Comparison of ENCODE assay signal across 23 cellular contexts in genomic region chr11:98090861-98091575, GRCh38.
"Had no signal": no experiment of that assay in that cellular context is flagged by ENCODE, and none has a peak within 500 bp of the region (broad histone marks: within the 10 kb centered on the region; RNA-seq: fewer than 3 reads in every experiment).

No MANE protein-coding gene starts in this region.

- H3K4me1 ChIP-seq: ascending aorta, psoas muscle, right lobe of liver, stomach, vagina had no signal

- ATAC-seq: activated T-cell treated with anti-CD3 and anti-CD28 coated beads, Interleukin-2, amount 50 U/mL, for 72 hours; left lobe of liver; psoas muscle; right lobe of liver; stimulated activated effector memory CD8-positive, alpha-beta T cell treated with anti-CD3 and anti-CD28 coated beads, Interleukin-12 subunit alpha, Interleukin-12 subunit beta, amount 100 ng/mL, for 72 hours had no signal

- FAIRE-seq: endothelial cell of umbilical vein, small intestine had no signal

- DNase-seq: activated CD4-positive, alpha-beta T cell treated with anti-CD3 and anti-CD28 coated beads for 1 hour; activated effector memory CD4-positive, alpha-beta T cell treated with anti-CD3 and anti-CD28 coated beads, Interleukin-2, amount 50 U/mL, for 16 hours; activated naive CD4-positive, alpha-beta T cell treated with anti-CD3 and anti-CD28 coated beads, Interleukin-2, amount 50 U/mL, for 16 hours; activated T-cell treated with anti-CD3 and anti-CD28 coated beads, Interleukin-2, amount 50 U/mL, for 72 hours; effector memory CD4-positive, alpha-beta T cell; hypothalamus; islet precursor cell; mammary epithelial cell; naive B cell; psoas muscle; right lobe of liver; small intestine; stimulated activated CD4-positive, alpha-beta T cell treated with anti-CD3 and anti-CD28 coated beads, Interleukin-4, amount 100 ng/mL, for 1 hour; stomach; T-helper 2 cell; trophoblast cell had no signal

- H3K27ac ChIP-seq: ascending aorta, esophagus muscularis mucosa, psoas muscle, right lobe of liver, stomach, vagina, VCaP had no signal

- H3K4me3 ChIP-seq: ascending aorta, esophagus muscularis mucosa, psoas muscle, right lobe of liver, stomach, vagina had no signal

- H3K9me3 ChIP-seq: ascending aorta, esophagus muscularis mucosa, psoas muscle, right lobe of liver, vagina had no signal

- H3K27me3 ChIP-seq: ascending aorta, esophagus muscularis mucosa, right lobe of liver, stomach, vagina had no signal

- H3K36me3 ChIP-seq: ascending aorta, esophagus muscularis mucosa, right lobe of liver, stomach, vagina had no signal
